9 cellular contexts compared by ENCODE assay signal in the genomic region with DNA sequence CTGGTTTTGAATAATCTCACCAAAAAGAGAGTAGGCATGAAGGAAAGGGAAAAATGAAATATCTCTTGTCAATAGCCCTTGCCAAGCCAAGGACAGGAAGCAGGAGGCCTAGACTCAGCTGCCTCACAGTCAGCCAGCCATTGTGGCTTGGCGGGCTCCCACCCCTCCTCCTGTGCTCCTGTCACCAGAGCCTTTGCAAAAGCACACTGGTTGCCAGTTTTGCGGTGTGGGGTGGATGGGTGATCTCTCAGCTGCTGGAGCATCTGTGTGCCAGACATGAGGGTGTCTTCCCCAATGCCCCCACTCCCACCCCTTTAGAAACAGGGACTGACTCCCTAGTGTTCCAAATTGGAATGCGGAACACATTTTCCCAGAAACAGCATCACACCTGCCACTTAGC. TPM values are rescaled to one million over a fixed set of nuclear protein-coding genes. Genes with fewer than 3 reads are reported as not detected.
A peak's percentile ranks its signal among the peaks of the same experiment; 100 is the strongest.
DNase-seq lines count a peak whose midpoint lies in the region; ATAC-seq and TF ChIP-seq lines count a peak whose summit lies in the region.
"Had no signal": no experiment of that assay in that cellular context is flagged by ENCODE, and none has a peak within 500 bp of the region (broad histone marks: within the 10 kb centered on the region; RNA-seq: fewer than 3 reads in every experiment).

No MANE protein-coding gene starts in this region.

- H3K4me1 ChIP-seq in SK-N-SH (ENCODE audit: control insufficient read depth in 1 of 2, insufficient read depth in 2 of 2, low read depth in 1 of 2, low read length in 1 of 2): peaks cover 0 to 3% of the 10 kb centered on the region in 2 experiments; a peak in 1 of 4 replicates

- no peaks in the 10 kb centered on the region for H3K27me3 ChIP-seq in SK-N-SH (ENCODE audit: insufficient read depth)

- TF ChIP-seq RAD21 in SK-N-SH (IDR thresholded peaks at IDR 0.05; ENCODE audit: low read length): no peak

- no peak overlapping the region for H3K4me3 ChIP-seq in SK-N-SH (ENCODE audit: low read depth in 2 of 2, low read length in 1 of 2)
- H3K4me3 ChIP-seq: PC-9 had no signal

- H3K4me1 Mint-ChIP-seq in activated T-cell treated with anti-CD3 and anti-CD28 coated beads, Interleukin-2, amount 50 U/mL, for 24 hours (ENCODE audit: low read depth): peaks cover 68% of the 10 kb centered on the region

- no peak overlapping the region for H3K9ac ChIP-seq in SK-N-SH

- no peaks in the 10 kb centered on the region for H3K9me3 ChIP-seq in SK-N-SH

- H3F3A ChIP-seq in SK-N-SH (replicated peaks; ENCODE audit: insufficient read depth): no peaks in the 10 kb centered on the region

- no peak overlapping the region for H2AFZ ChIP-seq in SK-N-SH (ENCODE audit: low read depth)
- H2AFZ ChIP-seq: PC-9 had no signal

- TF ChIP-seq EP300 in SK-N-SH (IDR thresholded peaks at IDR 0.05; ENCODE audit: borderline replicate concordance in 1 of 2, low read depth in 1 of 2, low read length in 1 of 2): no peak

- peak overlapping the region; percentile 31 for H3K27ac Mint-ChIP-seq in activated T-cell treated with anti-CD3 and anti-CD28 coated beads, Interleukin-2, amount 50 U/mL, for 24 hours

- CTCF ChIA-PET in SK-N-SH (lab: Yijun Ruan, JAX): no interaction called here

- H3K9me3 Mint-ChIP-seq in activated T-cell treated with anti-CD3 and anti-CD28 coated beads, Interleukin-2, amount 50 U/mL, for 24 hours: no peaks in the 10 kb centered on the region

- no peaks in the 10 kb centered on the region for H3K9me2 ChIP-seq in SK-N-SH

- WGBS in SK-N-SH (ENCODE audit: low lambda C conversion rate): 42% methylated on average over 2 of the region's 3 CpGs

- ATAC-seq in HG02610 (IDR thresholded peaks at IDR 0.05; ENCODE audit: unreplicated experiment) (peak; percentile 58), HG02981 (IDR thresholded peaks at IDR 0.05; ENCODE audit: unreplicated experiment) (no peak)

- TF ChIP-seq CTCF in SK-N-SH (IDR thresholded peaks at IDR 0.05): no peak

- no peaks in the 10 kb centered on the region for H4K20me1 ChIP-seq in SK-N-SH (ENCODE audit: insufficient read depth)

- H3K4me3 Mint-ChIP-seq in activated T-cell treated with anti-CD3 and anti-CD28 coated beads, Interleukin-2, amount 50 U/mL, for 24 hours: no peak overlapping the region

- no peaks in the 10 kb centered on the region for H3K36me3 ChIP-seq in SK-N-SH (replicated peaks in 1 of 2; ENCODE audit: control insufficient read depth in 1 of 2, insufficient read depth in 2 of 2, low read length in 1 of 2)

- H3K36me3 Mint-ChIP-seq in activated T-cell treated with anti-CD3 and anti-CD28 coated beads, Interleukin-2, amount 50 U/mL, for 24 hours (ENCODE audit: low read depth): peaks cover 2% of the 10 kb centered on the region

- POLR2A ChIA-PET in SK-N-SH (lab: Yijun Ruan, JAX): no interaction called here

- peaks cover 14% of the 10 kb centered on the region for H3K27me3 Mint-ChIP-seq in activated T-cell treated with anti-CD3 and anti-CD28 coated beads, Interleukin-2, amount 50 U/mL, for 24 hours

- DNase-seq in AG08396 (ENCODE audit: low spot score): peak; percentile 14
- no peak for DNase-seq in activated T-cell treated with anti-CD3 and anti-CD28 coated beads, Interleukin-2, amount 50 U/mL, for 24 hours
- peak; percentile 17 for DNase-seq in iPS-NIHi11 (ENCODE audit: low spot score)
- DNase-seq in NCI-H1930 (lab: John Stamatoyannopoulos, UW): no peak
- DNase-seq in SK-N-SH: no peak
- DNase-seq in SHP77 (lab: John Stamatoyannopoulos, UW): no peak
- DNase-seq: PC-9 had no signal

- no peak overlapping the region for H3K4me2 ChIP-seq in SK-N-SH
- H3K4me2 ChIP-seq: PC-9 had no signal

- no peaks in the 10 kb centered on the region for H3K79me2 ChIP-seq in SK-N-SH (ENCODE audit: insufficient read depth)

- H3K27ac ChIP-seq in SK-N-SH (ENCODE audit: low read depth in 2 of 2, low read length in 1 of 2): no peak overlapping the region
- H3K27ac ChIP-seq: PC-9 had no signal

TF ChIP-seq in SK-N-SH, 30 proteins besides CTCF, POLR2A, EP300 and RAD21:
- TF ChIP-seq, protein P1, sequence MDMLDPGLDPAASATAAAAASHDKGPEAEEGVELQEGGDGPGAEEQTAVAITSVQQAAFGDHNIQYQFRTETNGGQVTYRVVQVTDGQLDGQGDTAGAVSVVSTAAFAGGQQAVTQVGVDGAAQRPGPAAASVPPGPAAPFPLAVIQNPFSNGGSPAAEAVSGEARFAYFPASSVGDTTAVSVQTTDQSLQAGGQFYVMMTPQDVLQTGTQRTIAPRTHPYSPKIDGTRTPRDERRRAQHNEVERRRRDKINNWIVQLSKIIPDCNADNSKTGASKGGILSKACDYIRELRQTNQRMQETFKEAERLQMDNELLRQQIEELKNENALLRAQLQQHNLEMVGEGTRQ (IDR thresholded peaks at IDR 0.05; ENCODE audit: borderline replicate concordance, low read depth, low read length): no peak
- no peak for TF ChIP-seq SMC3 (IDR thresholded peaks at IDR 0.05; ENCODE audit: low read depth, low read length)
- no peak for TF ChIP-seq TEAD4 (IDR thresholded peaks at IDR 0.05; ENCODE audit: borderline replicate concordance, insufficient read depth)
- no peak for TF ChIP-seq RXRA (IDR thresholded peaks at IDR 0.05; ENCODE audit: borderline replicate concordance, low read depth)
- no peak for TF ChIP-seq ELF1 (IDR thresholded peaks at IDR 0.05)
- TF ChIP-seq, protein P2, sequence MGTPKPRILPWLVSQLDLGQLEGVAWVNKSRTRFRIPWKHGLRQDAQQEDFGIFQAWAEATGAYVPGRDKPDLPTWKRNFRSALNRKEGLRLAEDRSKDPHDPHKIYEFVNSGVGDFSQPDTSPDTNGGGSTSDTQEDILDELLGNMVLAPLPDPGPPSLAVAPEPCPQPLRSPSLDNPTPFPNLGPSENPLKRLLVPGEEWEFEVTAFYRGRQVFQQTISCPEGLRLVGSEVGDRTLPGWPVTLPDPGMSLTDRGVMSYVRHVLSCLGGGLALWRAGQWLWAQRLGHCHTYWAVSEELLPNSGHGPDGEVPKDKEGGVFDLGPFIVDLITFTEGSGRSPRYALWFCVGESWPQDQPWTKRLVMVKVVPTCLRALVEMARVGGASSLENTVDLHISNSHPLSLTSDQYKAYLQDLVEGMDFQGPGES (IDR thresholded peaks at IDR 0.05; ENCODE audit: low read depth, low read length): no peak
- TF ChIP-seq PBX3 (IDR thresholded peaks at IDR 0.05): no peak
- no peak for TF ChIP-seq FOSL2 (IDR thresholded peaks at IDR 0.05; ENCODE audit: borderline replicate concordance, low read depth)
- no peak for TF ChIP-seq FOXJ3 (CRISPR knock-in tag; IDR thresholded peaks at IDR 0.05)
- TF ChIP-seq RFX5 (IDR thresholded peaks at IDR 0.05; ENCODE audit: low read length): no peak
- TF ChIP-seq NFIC (IDR thresholded peaks at IDR 0.05; ENCODE audit: borderline replicate concordance): no peak
- TF ChIP-seq USF1 (IDR thresholded peaks at IDR 0.05; ENCODE audit: borderline replicate concordance, low read depth): no peak
- TF ChIP-seq RCOR1 (IDR thresholded peaks at IDR 0.05; ENCODE audit: low read length): no peak
- no peak for TF ChIP-seq TCF12 (IDR thresholded peaks at IDR 0.05)
- TF ChIP-seq EZH2phosphoT487 (IDR thresholded peaks at IDR 0.05; ENCODE audit: borderline replicate concordance, low read depth): no peak
- no peak for TF ChIP-seq GABPA (IDR thresholded peaks at IDR 0.05; ENCODE audit: low read depth)

RNA-seq across cellular contexts. Expression of gene ARHGEF6, which starts 26.1 kb away (rescaled TPM):
- polyA plus RNA-seq in SK-N-SH (2012; rRNA removed): 2.7 and 3.9 TPM in 2 replicates
- 3.7 and 3.9 TPM in 2 replicates for polyA plus RNA-seq in SK-N-SH (2012; cell fraction: cytosol; rRNA removed)
- polyA plus RNA-seq in SK-N-SH (2012; cell fraction: nucleus; rRNA removed): 3.3 and 5.4 TPM in 2 replicates

Comparison
In these comparisons a context has a peak if more than half of its experiments do, and no peak if none do; other contexts are left out.
1. DNase-seq: peak in AG08396 (single experiment) and iPS-NIHi11 (single experiment); none in activated T-cell treated with anti-CD3 and anti-CD28 coated beads, Interleukin-2, amount 50 U/mL, for 24 hours (single experiment), NCI-H1930 (0 of 2), SK-N-SH (single experiment) and SHP77 (0 of 2).